10 cellular contexts compared by ENCODE assay signal in the genomic region with DNA sequence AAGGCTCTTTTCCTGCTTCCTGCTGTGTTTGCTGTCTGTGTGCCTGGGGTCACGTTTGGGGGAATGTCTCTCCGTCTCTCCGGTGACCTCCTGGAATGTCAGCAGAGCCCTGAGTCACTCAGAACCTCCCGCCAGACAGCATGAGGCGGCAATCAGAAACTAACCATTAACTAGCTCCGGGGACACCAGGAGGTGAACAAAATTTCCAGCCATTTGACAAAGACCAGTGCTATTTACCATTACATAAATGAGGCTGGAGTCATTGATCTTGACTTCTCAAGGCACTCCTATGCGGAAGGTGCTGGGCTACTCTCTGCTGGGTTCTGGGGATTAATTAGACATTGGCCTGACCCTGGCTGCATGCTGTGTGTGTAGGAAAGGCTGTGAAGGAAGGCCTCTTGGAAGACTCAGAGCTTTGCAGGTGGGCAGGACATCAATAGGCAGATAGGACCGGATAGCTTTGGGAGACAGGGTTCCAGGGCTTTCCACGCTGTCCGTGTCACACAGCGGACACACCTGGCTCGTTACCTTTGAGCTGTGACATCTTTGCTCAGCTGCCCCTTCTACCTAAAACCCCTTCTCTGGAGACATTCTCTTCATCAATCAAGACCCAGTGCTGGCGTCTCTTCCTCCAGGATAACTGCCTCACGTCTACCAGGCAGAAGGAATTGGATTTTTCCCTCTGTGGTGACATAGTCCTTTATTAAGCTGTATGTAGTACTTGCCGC.
DNase-seq lines count a peak whose midpoint lies in the region; ATAC-seq and TF ChIP-seq lines count a peak whose summit lies in the region.
"Had no signal": no experiment of that assay in that cellular context is flagged by ENCODE, and none has a peak within 500 bp of the region (broad histone marks: within the 10 kb centered on the region; RNA-seq: fewer than 3 reads in every experiment).

No MANE protein-coding gene starts in this region.

- no peak overlapping the region for H3K4me3 ChIP-seq in gastroesophageal sphincter

- no peak for TF ChIP-seq POLR2A in gastroesophageal sphincter (IDR thresholded peaks at IDR 0.05)

- H3K9me3 ChIP-seq in gastroesophageal sphincter = no peaks in the 10 kb centered on the region

- peak overlapping the region; percentile 55 for H3K27ac Mint-ChIP-seq in activated T-helper 17 cell treated with anti-CD3 and anti-CD28 coated beads, Interleukin-2, amount 50 U/mL, for 72 hours
- H3K27ac Mint-ChIP-seq in stimulated activated effector memory CD8-positive, alpha-beta T cell treated with anti-CD3 and anti-CD28 coated beads, Interleukin-12 subunit alpha, Interleukin-12 subunit beta, amount 100 ng/mL, for 72 hours = peak overlapping the region; percentile 55
- H3K27ac Mint-ChIP-seq in endothelial cell (ENCODE audit: unreplicated experiment) = no peak overlapping the region

- H3K4me1 Mint-ChIP-seq in activated T-helper 17 cell treated with anti-CD3 and anti-CD28 coated beads, Interleukin-2, amount 50 U/mL, for 72 hours = peaks cover 20% of the 10 kb centered on the region
- H3K4me1 Mint-ChIP-seq in stimulated activated effector memory CD8-positive, alpha-beta T cell treated with anti-CD3 and anti-CD28 coated beads, Interleukin-12 subunit alpha, Interleukin-12 subunit beta, amount 100 ng/mL, for 72 hours = peaks cover 49% of the 10 kb centered on the region
- H3K4me1 Mint-ChIP-seq in endothelial cell (ENCODE audit: unreplicated experiment) = peaks cover 17% of the 10 kb centered on the region

- H3K36me3 Mint-ChIP-seq in activated T-helper 17 cell treated with anti-CD3 and anti-CD28 coated beads, Interleukin-2, amount 50 U/mL, for 72 hours (ENCODE audit: low read depth) = peaks cover 38% of the 10 kb centered on the region
- H3K36me3 Mint-ChIP-seq in stimulated activated effector memory CD8-positive, alpha-beta T cell treated with anti-CD3 and anti-CD28 coated beads, Interleukin-12 subunit alpha, Interleukin-12 subunit beta, amount 100 ng/mL, for 72 hours = peaks cover 16% of the 10 kb centered on the region
- no peaks in the 10 kb centered on the region for H3K36me3 Mint-ChIP-seq in endothelial cell (ENCODE audit: low read depth, unreplicated experiment)

- TF ChIP-seq CTCF in gastroesophageal sphincter (IDR thresholded peaks at IDR 0.05) (no peak), endothelial cell (IDR thresholded peaks at IDR 0.05; ENCODE audit: unreplicated experiment) (no peak)

- no peak for TF ChIP-seq EP300 in gastroesophageal sphincter (IDR thresholded peaks at IDR 0.05)

- H3K4me1 ChIP-seq in gastroesophageal sphincter = peaks cover 0 to 8% (median 0%) of the 10 kb centered on the region in 3 donors

- ATAC-seq in activated T-helper 17 cell treated with anti-CD3 and anti-CD28 coated beads, Interleukin-2, amount 50 U/mL, for 72 hours (replicated peaks) = no peak
- no peak for ATAC-seq in stimulated activated effector memory CD8-positive, alpha-beta T cell treated with anti-CD3 and anti-CD28 coated beads, Interleukin-12 subunit alpha, Interleukin-12 subunit beta, amount 100 ng/mL, for 72 hours
- ATAC-seq in gastroesophageal sphincter = no peak

- 71 to 79% methylated on average over 10 to 12 of the region's 15 CpGs for WGBS in gastroesophageal sphincter (ENCODE audit: low coverage in 1 of 2), 2 donors

- H3K27ac ChIP-seq in gastroesophageal sphincter = no peak overlapping the region
- H3K27ac ChIP-seq: 22Rv1 had no signal

- no peaks in the 10 kb centered on the region for H3K27me3 ChIP-seq in gastroesophageal sphincter

- H3K36me3 ChIP-seq in gastroesophageal sphincter = no peaks in the 10 kb centered on the region

- no peaks in the 10 kb centered on the region for H3K9me3 Mint-ChIP-seq in activated T-helper 17 cell treated with anti-CD3 and anti-CD28 coated beads, Interleukin-2, amount 50 U/mL, for 72 hours
- no peaks in the 10 kb centered on the region for H3K9me3 Mint-ChIP-seq in stimulated activated effector memory CD8-positive, alpha-beta T cell treated with anti-CD3 and anti-CD28 coated beads, Interleukin-12 subunit alpha, Interleukin-12 subunit beta, amount 100 ng/mL, for 72 hours
- H3K9me3 Mint-ChIP-seq in endothelial cell (ENCODE audit: unreplicated experiment) = no peaks in the 10 kb centered on the region

- DNase-seq in DMS53 (lab: John Stamatoyannopoulos, UW) (peak; percentile 14), DMS53 treated with DMSO at 0.1 percent for 48 hours (lab: John Stamatoyannopoulos, UW; ENCODE audit: unreplicated experiment) (no peak), iris pigment epithelial cell (ENCODE audit: low read depth) (peak; percentile 70), mesenteric fat pad (ENCODE audit: low spot score) (no peak), endothelial cell (ENCODE audit: low spot score) (no peak)
- no peak for DNase-seq in stimulated activated effector memory CD8-positive, alpha-beta T cell treated with anti-CD3 and anti-CD28 coated beads, Interleukin-12 subunit alpha, Interleukin-12 subunit beta, amount 100 ng/mL, for 72 hours (ENCODE audit: low spot score in 2 of 2)
- DNase-seq: NCI-H82 had no signal

- no peak overlapping the region for H3K4me3 Mint-ChIP-seq in activated T-helper 17 cell treated with anti-CD3 and anti-CD28 coated beads, Interleukin-2, amount 50 U/mL, for 72 hours
- H3K4me3 Mint-ChIP-seq in stimulated activated effector memory CD8-positive, alpha-beta T cell treated with anti-CD3 and anti-CD28 coated beads, Interleukin-12 subunit alpha, Interleukin-12 subunit beta, amount 100 ng/mL, for 72 hours = no peak overlapping the region
- no peak overlapping the region for H3K4me3 Mint-ChIP-seq in endothelial cell (ENCODE audit: unreplicated experiment)

- H3K27me3 Mint-ChIP-seq in activated T-helper 17 cell treated with anti-CD3 and anti-CD28 coated beads, Interleukin-2, amount 50 U/mL, for 72 hours = no peaks in the 10 kb centered on the region
- peaks cover 2% of the 10 kb centered on the region for H3K27me3 Mint-ChIP-seq in endothelial cell (ENCODE audit: unreplicated experiment)

Comparison
In these comparisons a context has a peak if more than half of its experiments do, and no peak if none do; other contexts are left out.
1. DNase-seq: peak in DMS53 (single experiment) and iris pigment epithelial cell (single experiment); none in DMS53 treated with DMSO at 0.1 percent for 48 hours (single experiment), stimulated activated effector memory CD8-positive, alpha-beta T cell treated with anti-CD3 and anti-CD28 coated beads, Interleukin-12 subunit alpha, Interleukin-12 subunit beta, amount 100 ng/mL, for 72 hours (0 of 2), mesenteric fat pad (single experiment) and endothelial cell (single experiment).